9 cellular contexts compared by ENCODE assay signal in the genomic region with DNA sequence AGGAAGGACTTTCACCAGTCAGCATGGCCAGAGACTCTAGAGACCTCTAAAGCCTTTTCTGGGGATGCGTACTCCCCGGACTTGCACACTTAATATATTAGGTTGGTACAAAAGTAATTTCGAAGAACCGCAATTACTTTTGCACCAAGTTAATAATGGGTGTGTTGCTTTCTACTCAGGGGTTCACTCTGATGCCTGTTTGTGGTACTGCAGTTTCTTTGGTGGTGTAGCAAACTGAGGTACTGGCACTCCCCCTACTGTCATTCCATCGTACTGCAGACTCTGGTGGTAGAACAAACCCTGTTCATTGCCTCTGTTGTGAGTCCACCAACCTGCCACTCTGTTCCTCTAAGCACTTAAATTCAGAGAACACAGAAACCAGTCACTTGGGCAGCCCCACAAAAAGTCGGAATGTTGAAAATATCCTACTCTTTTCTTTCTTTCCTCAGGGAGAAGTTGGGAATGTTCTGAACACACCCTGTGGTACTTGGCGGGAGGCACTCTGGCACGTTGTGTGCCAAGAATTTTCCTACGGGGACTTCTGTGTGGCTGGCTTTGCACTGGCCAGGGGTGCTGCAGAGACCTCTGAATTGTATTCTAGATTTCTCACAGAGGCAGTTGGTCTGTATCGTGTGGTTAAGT. TPM values are rescaled to one million over a fixed set of nuclear protein-coding genes. Genes with fewer than 3 reads are reported as not detected.
DNase-seq lines count a peak whose midpoint lies in the region; ATAC-seq, FAIRE-seq and TF ChIP-seq lines count a peak whose summit lies in the region.
"Had no signal": no experiment of that assay in that cellular context is flagged by ENCODE, and none has a peak within 500 bp of the region (broad histone marks: within the 10 kb centered on the region; RNA-seq: fewer than 3 reads in every experiment).

No MANE protein-coding gene starts in this region.

- no peaks in the 10 kb centered on the region for H3K36me3 Mint-ChIP-seq in brain
- no peaks in the 10 kb centered on the region for H3K36me3 Mint-ChIP-seq in activated T-helper 17 cell treated with anti-CD3 and anti-CD28 coated beads, Interleukin-2, amount 50 U/mL, for 72 hours (ENCODE audit: low read depth)
- H3K36me3 Mint-ChIP-seq: immature natural killer cell had no signal

- peak overlapping the region in 1 of 5 experiments; percentile 58 for H3K27ac Mint-ChIP-seq in brain
- no peak overlapping the region for H3K27ac Mint-ChIP-seq in activated T-helper 17 cell treated with anti-CD3 and anti-CD28 coated beads, Interleukin-2, amount 50 U/mL, for 72 hours
- H3K27ac Mint-ChIP-seq: immature natural killer cell had no signal

- ATAC-seq in activated T-helper 17 cell treated with anti-CD3 and anti-CD28 coated beads, Interleukin-2, amount 50 U/mL, for 72 hours (replicated peaks) = no peak
- ATAC-seq in HG02840 (IDR thresholded peaks at IDR 0.05; ENCODE audit: low FRiP score, unreplicated experiment) = no peak

- peaks cover 0 to 6% (median 0%) of the 10 kb centered on the region in 5 experiments for H3K9me3 Mint-ChIP-seq in brain
- H3K9me3 Mint-ChIP-seq in activated T-helper 17 cell treated with anti-CD3 and anti-CD28 coated beads, Interleukin-2, amount 50 U/mL, for 72 hours = peaks cover 14% of the 10 kb centered on the region

- TF ChIP-seq CTCF in brain (conservative IDR thresholded peaks at IDR 0.05) = peak; percentile 98 to 99

- no peak overlapping the region for H3K4me3 Mint-ChIP-seq in brain
- no peak overlapping the region for H3K4me3 Mint-ChIP-seq in activated T-helper 17 cell treated with anti-CD3 and anti-CD28 coated beads, Interleukin-2, amount 50 U/mL, for 72 hours
- H3K4me3 Mint-ChIP-seq: immature natural killer cell had no signal

- FAIRE-seq in A204.1 (lab: Jason Lieb, UNC) = peak; percentile 91

- DNase-seq in GM03348 (ENCODE audit: low spot score) (peak; percentile 76), HUDEP-2 (lab: John Stamatoyannopoulos, UW; ENCODE audit: unreplicated experiment in 76 of 76) (peak in 69 of 76 experiments; percentile 3 to 84 (median 38)), NOMO-1 (lab: John Stamatoyannopoulos, UW; ENCODE audit: unreplicated experiment in 2 of 2) (peak; percentile 9 to 46), left kidney (ENCODE audit: low read depth, low spot score) (peak; percentile 88)

- H3K27me3 Mint-ChIP-seq in brain = no peaks in the 10 kb centered on the region
- H3K27me3 Mint-ChIP-seq in activated T-helper 17 cell treated with anti-CD3 and anti-CD28 coated beads, Interleukin-2, amount 50 U/mL, for 72 hours = no peaks in the 10 kb centered on the region

- H3K4me1 Mint-ChIP-seq in brain = no peaks in the 10 kb centered on the region
- no peaks in the 10 kb centered on the region for H3K4me1 Mint-ChIP-seq in activated T-helper 17 cell treated with anti-CD3 and anti-CD28 coated beads, Interleukin-2, amount 50 U/mL, for 72 hours
- H3K4me1 Mint-ChIP-seq: immature natural killer cell had no signal

RNA-seq across cellular contexts. Expression of a gene that starts 46.3 kb away (rescaled TPM):
- 0.41 TPM for polyA plus RNA-seq in brain (ENCODE audit: insufficient read depth, low read depth, low replicate concordance)
- not detected for total RNA-seq in activated T-helper 17 cell treated with anti-CD3 and anti-CD28 coated beads, Interleukin-2, amount 50 U/mL, for 72 hours
- polyA plus RNA-seq: immature natural killer cell had no signal

Comparison
In these comparisons a context has a peak if more than half of its experiments do, and no peak if none do; other contexts are left out.
1. DNase-seq: peak in every context shown above with its lines; median percentile 88 in left kidney; 76 in GM03348; 38 in HUDEP-2; 28 in NOMO-1.